Comparison of ENCODE assay signal across 1 cellular context in the genomic region with DNA sequence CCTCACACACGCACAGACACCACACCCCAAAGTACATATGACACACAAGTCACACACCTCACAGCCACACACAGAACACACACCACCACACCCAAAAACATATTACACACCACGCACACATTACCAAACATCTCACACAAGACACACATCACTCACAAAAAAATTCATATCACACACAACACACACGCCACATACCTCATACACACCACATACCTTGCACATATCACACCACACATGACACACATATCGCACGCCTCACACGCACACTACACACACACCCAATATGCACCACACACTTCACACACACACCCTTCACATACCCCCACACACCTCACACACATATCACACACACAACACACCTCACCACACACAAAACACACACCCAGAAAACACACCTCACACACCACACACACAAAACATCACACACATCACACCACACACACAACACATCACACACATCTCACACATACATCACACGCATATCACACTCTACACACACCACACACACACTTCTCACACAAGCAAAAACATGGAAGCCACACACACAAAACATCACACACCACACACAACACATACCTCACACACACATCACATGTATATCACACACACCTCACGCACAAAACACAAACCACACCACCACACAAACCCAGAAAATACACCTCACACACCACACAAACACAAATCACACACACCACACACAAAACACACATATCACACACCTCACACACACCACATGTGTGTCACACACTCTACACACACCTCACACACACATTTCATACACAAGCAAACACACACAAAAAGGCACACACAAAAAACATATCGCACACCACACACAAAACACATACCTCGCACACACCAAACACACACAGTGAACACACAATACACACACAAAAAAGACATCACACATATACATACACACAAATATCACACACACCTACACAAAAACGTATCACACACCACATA.
TF ChIP-seq lines count a peak whose summit lies in the region.

No MANE protein-coding gene starts in this region.

TF ChIP-seq in HEK293, 187 proteins besides CTCF, POLR2A, EP300 and RAD21 (continued from another document):
- TF ChIP-seq, protein P1, sequence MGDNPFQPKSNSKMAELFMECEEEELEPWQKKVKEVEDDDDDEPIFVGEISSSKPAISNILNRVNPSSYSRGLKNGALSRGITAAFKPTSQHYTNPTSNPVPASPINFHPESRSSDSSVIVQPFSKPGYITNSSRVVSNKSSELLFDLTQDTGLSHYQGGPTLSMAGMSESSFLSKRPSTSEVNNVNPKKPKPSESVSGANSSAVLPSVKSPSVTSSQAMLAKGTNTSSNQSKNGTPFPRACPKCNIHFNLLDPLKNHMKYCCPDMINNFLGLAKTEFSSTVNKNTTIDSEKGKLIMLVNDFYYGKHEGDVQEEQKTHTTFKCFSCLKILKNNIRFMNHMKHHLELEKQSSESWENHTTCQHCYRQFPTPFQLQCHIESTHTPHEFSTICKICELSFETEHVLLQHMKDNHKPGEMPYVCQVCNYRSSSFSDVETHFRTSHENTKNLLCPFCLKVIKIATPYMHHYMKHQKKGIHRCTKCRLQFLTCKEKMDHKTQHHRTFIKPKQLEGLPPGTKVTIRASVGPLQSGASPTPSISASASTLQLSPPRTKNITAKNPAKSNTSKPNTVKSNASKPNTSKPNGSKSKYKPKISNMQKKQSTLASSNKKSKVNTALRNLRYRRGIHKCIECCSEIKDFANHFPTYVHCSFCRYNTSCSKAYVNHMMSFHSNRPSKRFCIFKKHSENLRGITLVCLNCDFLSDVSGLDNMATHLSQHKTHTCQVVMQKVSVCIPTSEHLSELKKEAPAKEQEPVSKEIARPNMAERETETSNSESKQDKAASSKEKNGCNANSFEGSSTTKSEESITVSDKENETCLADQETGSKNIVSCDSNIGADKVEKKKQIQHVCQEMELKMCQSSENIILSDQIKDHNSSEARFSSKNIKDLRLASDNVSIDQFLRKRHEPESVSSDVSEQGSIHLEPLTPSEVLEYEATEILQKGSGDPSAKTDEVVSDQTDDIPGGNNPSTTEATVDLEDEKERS (tag by site-specific recombination; IDR thresholded peaks at IDR 0.05) = no peak
